In genomic region chr11:65856689-65857499, GRCh38 we compare ENCODE assay signal across 1 cellular context.
TF ChIP-seq lines count a peak whose summit lies in the region.

No MANE protein-coding gene starts in this region.

TF ChIP-seq in K562, 482 proteins besides CTCF, POLR2A, EP300 and RAD21 (continued from another document and continues in another):
- TF ChIP-seq CUX1 (CRISPR knock-in tag; IDR thresholded peaks at IDR 0.05) (no peak), SP1 (CRISPR knock-in tag; IDR thresholded peaks at IDR 0.05) (peak; percentile 91), SRSF1 (IDR thresholded peaks at IDR 0.05; ENCODE audit: low read depth, low read length) (no peak), YY1 (IDR thresholded peaks at IDR 0.05; ENCODE audit: borderline replicate concordance in 1 of 3, control insufficient read depth in 1 of 3, extremely low read depth in 1 of 3, insufficient read depth in 3 of 3, insufficient read length in 1 of 3, insufficient replicate concordance in 2 of 3, low read depth in 1 of 3, low read length in 2 of 3) (no peak), KAT8 (IDR thresholded peaks at IDR 0.05; ENCODE audit: low read depth) (no peak), TFAM (CRISPR knock-in tag; conservative IDR thresholded peaks at IDR 0.05) (no peak), ZFP91 (CRISPR knock-in tag; IDR thresholded peaks at IDR 0.05) (no peak), ARHGAP35 (IDR thresholded peaks at IDR 0.05; ENCODE audit: partially characterized antibody) (no peak), ZNF133 (CRISPR knock-in tag; IDR thresholded peaks at IDR 0.05) (no peak), XRCC5 (IDR thresholded peaks at IDR 0.05; ENCODE audit: low read depth, low read length) (peak; percentile 11; the same call in 1 of the 2 replicates), ILF3 (IDR thresholded peaks at IDR 0.05; ENCODE audit: borderline replicate concordance) (no peak), ASH1L (IDR thresholded peaks at IDR 0.05; ENCODE audit: borderline replicate concordance, low read depth, partially characterized antibody) (peak; percentile 39), PHB (CRISPR knock-in tag; IDR thresholded peaks at IDR 0.05) (0 out of 2 replicates have a peak, but pooled peaks have one; percentile 29), SIN3B (IDR thresholded peaks at IDR 0.05; ENCODE audit: low read depth) (no peak), ZNF830 (CRISPR knock-in tag; IDR thresholded peaks at IDR 0.05) (peak; percentile 46; the same call in 1 of the 2 replicates), ZFP36 (IDR thresholded peaks at IDR 0.05; ENCODE audit: low read depth, low read length, partially characterized antibody) (no peak), PRDM10 (IDR thresholded peaks at IDR 0.05; ENCODE audit: partially characterized antibody) (peak; percentile 15), KDM5B (IDR thresholded peaks at IDR 0.05; ENCODE audit: insufficient replicate concordance, low read depth, low read length) (no peak), NR1H2 (CRISPR knock-in tag; IDR thresholded peaks at IDR 0.05) (peak; percentile 87; the same call in 1 of the 2 replicates), ZNF318 (IDR thresholded peaks at IDR 0.05; ENCODE audit: borderline replicate concordance in 1 of 2, low read depth in 1 of 2) (no peak), ZNF407 (IDR thresholded peaks at IDR 0.05; ENCODE audit: low read depth) (no peak)
